ENCODE assay signal across 1 cellular context in the genomic region with DNA sequence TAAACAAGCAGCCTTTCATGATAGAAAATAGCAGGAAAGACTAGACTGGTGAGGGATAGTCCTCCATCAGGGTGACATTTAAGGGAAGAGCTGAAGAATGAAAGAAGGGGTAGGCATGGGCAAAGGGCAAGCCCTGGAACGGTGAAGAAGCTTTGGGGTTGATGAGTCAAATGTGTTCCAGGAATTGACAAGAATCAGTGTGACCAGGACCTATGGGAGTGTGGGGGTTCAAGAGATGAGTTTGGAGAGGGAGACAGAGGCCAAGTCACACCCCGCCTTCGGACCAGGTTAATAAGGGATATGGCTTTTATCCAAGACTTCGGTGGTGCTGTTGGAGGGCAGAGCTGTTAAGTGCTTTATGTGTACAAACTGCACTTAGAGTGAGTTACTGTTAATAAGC.
TF ChIP-seq lines count a peak whose summit lies in the region.

No MANE protein-coding gene starts in this region.

TF ChIP-seq in H1, 55 proteins besides CTCF, POLR2A, EP300 and RAD21:
- TF ChIP-seq SP2 (IDR thresholded peaks at IDR 0.05; ENCODE audit: low read length) (no peak), TCF12 (IDR thresholded peaks at IDR 0.05; ENCODE audit: low read depth, low read length) (no peak), SAP30 (IDR thresholded peaks at IDR 0.05; ENCODE audit: insufficient read depth, insufficient replicate concordance, low read length) (no peak), TEAD4 (IDR thresholded peaks at IDR 0.05; ENCODE audit: low read depth, low read length) (no peak), YY1 (IDR thresholded peaks at IDR 0.05; ENCODE audit: low read depth, low read length) (no peak), MAX (IDR thresholded peaks at IDR 0.05) (no peak), SP4 (IDR thresholded peaks at IDR 0.05; ENCODE audit: low read length) (no peak), EZH2 (IDR thresholded peaks at IDR 0.05; ENCODE audit: low read depth, low read length, severe bottlenecking) (no peak), CHD1 (IDR thresholded peaks at IDR 0.05; ENCODE audit: low read depth, low read length) (no peak), HDAC2 (IDR thresholded peaks at IDR 0.05; ENCODE audit: borderline replicate concordance in 1 of 2, low read depth in 2 of 2, low read length in 2 of 2) (no peak), KDM5A (IDR thresholded peaks at IDR 0.05; ENCODE audit: low read length) (no peak), EGR1 (IDR thresholded peaks at IDR 0.05; ENCODE audit: borderline replicate concordance, low read depth, low read length) (no peak), RXRA (IDR thresholded peaks at IDR 0.05; ENCODE audit: insufficient read depth, low read depth, low read length) (no peak), JUND (IDR thresholded peaks at IDR 0.05; ENCODE audit: low read length) (no peak)
- TF ChIP-seq, protein P1, sequence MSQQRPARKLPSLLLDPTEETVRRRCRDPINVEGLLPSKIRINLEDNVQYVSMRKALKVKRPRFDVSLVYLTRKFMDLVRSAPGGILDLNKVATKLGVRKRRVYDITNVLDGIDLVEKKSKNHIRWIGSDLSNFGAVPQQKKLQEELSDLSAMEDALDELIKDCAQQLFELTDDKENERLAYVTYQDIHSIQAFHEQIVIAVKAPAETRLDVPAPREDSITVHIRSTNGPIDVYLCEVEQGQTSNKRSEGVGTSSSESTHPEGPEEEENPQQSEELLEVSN (IDR thresholded peaks at IDR 0.05), result no peak
